ENCODE assay signal across 11 cellular contexts in genomic region chr5:90134892-90135291, GRCh38.
DNase-seq lines count a peak whose midpoint lies in the region; ATAC-seq and TF ChIP-seq lines count a peak whose summit lies in the region.
"Had no signal": no experiment of that assay in that cellular context is flagged by ENCODE, and none has a peak within 500 bp of the region (broad histone marks: within the 10 kb centered on the region; RNA-seq: fewer than 3 reads in every experiment).

No MANE protein-coding gene starts in this region.

- H3K27me3 ChIP-seq in HAP-1 (ENCODE audit: low read depth) = no peaks in the 10 kb centered on the region

- H3K36me3 ChIP-seq in HAP-1 (replicated peaks) = no peaks in the 10 kb centered on the region

- H3K4me1 ChIP-seq in HAP-1 = no peaks in the 10 kb centered on the region

- no peak for TF ChIP-seq CTCF in fibroblast of pulmonary artery (IDR thresholded peaks at IDR 0.05; ENCODE audit: low read length, missing control alignments)

- intact Hi-C loops in Right ventricle myocardium inferior (cut with DNase I) (no loop called here), cardiac septum (cut with DNase I) (no loop called here)

- ATAC-seq in Right ventricle myocardium inferior (peak; percentile 37), GM18861 (IDR thresholded peaks at IDR 0.05; ENCODE audit: unreplicated experiment) (no peak)
- ATAC-seq: activated T-helper 17 cell treated with anti-CD3 and anti-CD28 coated beads, Interleukin-2, amount 50 U/mL, for 72 hours had no signal

- H3K4me3 ChIP-seq in fibroblast of pulmonary artery (replicated peaks; ENCODE audit: low read depth, low read length) (no peak overlapping the region), HAP-1 (no peak overlapping the region)

- no peak for DNase-seq in Right ventricle myocardium inferior (ENCODE audit: missing footprints)
- no peak for DNase-seq in cardiac septum (ENCODE audit: low spot score)
- DNase-seq in fibroblast of pulmonary artery (ENCODE audit: low read depth) = peak; percentile 88
- peak; percentile 57 for DNase-seq in mucosa of gallbladder (ENCODE audit: low spot score)
- DNase-seq in kidney glomerular epithelial cell (lab: John Stamatoyannopoulos, UW) = no peak
- DNase-seq in HAP-1 (ENCODE audit: low spot score in 2 of 2) = no peak
- no peak for DNase-seq in NCI-H2171 treated with DMSO at 0.1 percent for 48 hours (lab: John Stamatoyannopoulos, UW)
- DNase-seq: GOT3, NCI-H1105 treated with DMSO at 0.1 percent for 48 hours had no signal

- H3K9me3 ChIP-seq in HAP-1 = no peaks in the 10 kb centered on the region

- in situ Hi-C loops in HAP-1 (cut with MboI; ENCODE audit: low sequenced_read_pairs) = no loop called here

Comparison
In these comparisons a context has a peak if more than half of its experiments do, and no peak if none do; other contexts are left out.
1. DNase-seq: peak in fibroblast of pulmonary artery (single experiment) and mucosa of gallbladder (single experiment); none in Right ventricle myocardium inferior (single experiment), cardiac septum (single experiment), kidney glomerular epithelial cell (single experiment), HAP-1 (0 of 2) and NCI-H2171 treated with DMSO at 0.1 percent for 48 hours (single experiment).